In genomic region chr1:228456252-228457016, GRCh38 we compare ENCODE assay signal across 9 cellular contexts. TPM values are rescaled to one million over a fixed set of nuclear protein-coding genes. Genes with fewer than 3 reads are reported as not detected.
A peak's percentile ranks its signal among the peaks of the same experiment; 100 is the strongest.
DNase-seq lines count a peak whose midpoint lies in the region; ATAC-seq and TF ChIP-seq lines count a peak whose summit lies in the region.
"Had no signal": no experiment of that assay in that cellular context is flagged by ENCODE, and none has a peak within 500 bp of the region (broad histone marks: within the 10 kb centered on the region; RNA-seq: fewer than 3 reads in every experiment).

No MANE protein-coding gene starts in this region.

- intact Hi-C loops in activated B cell treated with CpG ODN at 0.5 μM for 24 hours (cut with micrococcal nuclease): loop anchor here (1.0 to 2.0 kb wide), 3 partner anchors 9 to 49 kb away; no protein-coding TSS in a partner anchor

- H3K27ac Mint-ChIP-seq in T-helper 2 cell treated with Interferon-gamma antibody and Interleukin-4, amounts not matched to agents 5 μg/mL and 100 μg/mL, for 36 hours: peak overlapping the region; percentile 98
- H3K27ac Mint-ChIP-seq in activated B cell treated with CpG ODN at 0.5 μM for 24 hours: peak overlapping the region; percentile 89
- peak overlapping the region; percentile 97 for H3K27ac Mint-ChIP-seq in stimulated activated effector memory CD8-positive, alpha-beta T cell treated with anti-CD3 and anti-CD28 coated beads, Interleukin-12 subunit alpha, Interleukin-12 subunit beta, amount 100 ng/mL, for 72 hours

- no peak for DNase-seq in T-helper 2 cell treated with Interferon-gamma antibody and Interleukin-4, amounts not matched to agents 5 μg/mL and 100 μg/mL, for 36 hours (ENCODE audit: low spot score)
- DNase-seq in T-helper 2 cell (no peak), activated B cell treated with CpG ODN at 0.5 μM for 24 hours (no peak), fibroblast of villous mesenchyme (ENCODE audit: low read depth) (no peak), NCI-H1930 (lab: John Stamatoyannopoulos, UW) (no peak), T-helper 9 cell (no peak)
- DNase-seq in stimulated activated effector memory CD8-positive, alpha-beta T cell treated with anti-CD3 and anti-CD28 coated beads, Interleukin-12 subunit alpha, Interleukin-12 subunit beta, amount 100 ng/mL, for 72 hours (ENCODE audit: low spot score in 2 of 2): no peak
- DNase-seq: stimulated activated CD4-positive, alpha-beta T cell treated with anti-CD3 and anti-CD28 coated beads, Interleukin-2, amount 100 ng/mL, for 24 hours had no signal

- POLR2A ChIA-PET in activated B cell treated with CpG ODN at 0.5 μM for 24 hours (lab: Charles Lee): interaction anchor here (1.5 kb wide), 1 partner anchor 50 kb away, joined by 4 read pairs; the partner anchor contains the start of gene TRIM11

- no peaks in the 10 kb centered on the region for H3K9me3 Mint-ChIP-seq in T-helper 2 cell treated with Interferon-gamma antibody and Interleukin-4, amounts not matched to agents 5 μg/mL and 100 μg/mL, for 36 hours
- H3K9me3 Mint-ChIP-seq in activated B cell treated with CpG ODN at 0.5 μM for 24 hours: no peaks in the 10 kb centered on the region
- H3K9me3 Mint-ChIP-seq in stimulated activated effector memory CD8-positive, alpha-beta T cell treated with anti-CD3 and anti-CD28 coated beads, Interleukin-12 subunit alpha, Interleukin-12 subunit beta, amount 100 ng/mL, for 72 hours: no peaks in the 10 kb centered on the region

- H3K4me3 ChIP-seq in fibroblast of villous mesenchyme (ENCODE audit: low read depth, low read length): peak overlapping the region; percentile 79

- H3K36me3 Mint-ChIP-seq in T-helper 2 cell treated with Interferon-gamma antibody and Interleukin-4, amounts not matched to agents 5 μg/mL and 100 μg/mL, for 36 hours (ENCODE audit: low read depth): peaks cover 20% of the 10 kb centered on the region
- no peaks in the 10 kb centered on the region for H3K36me3 Mint-ChIP-seq in activated B cell treated with CpG ODN at 0.5 μM for 24 hours (ENCODE audit: low read depth)
- H3K36me3 Mint-ChIP-seq in stimulated activated effector memory CD8-positive, alpha-beta T cell treated with anti-CD3 and anti-CD28 coated beads, Interleukin-12 subunit alpha, Interleukin-12 subunit beta, amount 100 ng/mL, for 72 hours: peaks cover 39% of the 10 kb centered on the region

- CTCF ChIA-PET in activated B cell treated with CpG ODN at 0.5 μM for 24 hours (lab: Charles Lee): interaction anchor here (1.6 kb wide), 1 partner anchor 9 kb away, joined by 3 read pairs; no protein-coding TSS in a partner anchor

- peaks cover 2% of the 10 kb centered on the region for H3K27me3 Mint-ChIP-seq in T-helper 2 cell treated with Interferon-gamma antibody and Interleukin-4, amounts not matched to agents 5 μg/mL and 100 μg/mL, for 36 hours (ENCODE audit: low read depth)
- H3K27me3 Mint-ChIP-seq in activated B cell treated with CpG ODN at 0.5 μM for 24 hours: peaks cover 17% of the 10 kb centered on the region

- H3K4me1 Mint-ChIP-seq in T-helper 2 cell treated with Interferon-gamma antibody and Interleukin-4, amounts not matched to agents 5 μg/mL and 100 μg/mL, for 36 hours (ENCODE audit: low read depth): peaks cover 37% of the 10 kb centered on the region
- peaks cover 25% of the 10 kb centered on the region for H3K4me1 Mint-ChIP-seq in activated B cell treated with CpG ODN at 0.5 μM for 24 hours
- peaks cover 55% of the 10 kb centered on the region for H3K4me1 Mint-ChIP-seq in stimulated activated effector memory CD8-positive, alpha-beta T cell treated with anti-CD3 and anti-CD28 coated beads, Interleukin-12 subunit alpha, Interleukin-12 subunit beta, amount 100 ng/mL, for 72 hours

- TF ChIP-seq CTCF in activated B cell treated with CpG ODN at 0.5 μM for 24 hours (IDR thresholded peaks at IDR 0.05) (no peak), fibroblast of villous mesenchyme (IDR thresholded peaks at IDR 0.05; ENCODE audit: insufficient read depth, low read depth, low read length) (no peak)

- no peak for ATAC-seq in activated B cell treated with CpG ODN at 0.5 μM for 24 hours (ENCODE audit: low read depth)
- no peak for ATAC-seq in stimulated activated effector memory CD8-positive, alpha-beta T cell treated with anti-CD3 and anti-CD28 coated beads, Interleukin-12 subunit alpha, Interleukin-12 subunit beta, amount 100 ng/mL, for 72 hours
- ATAC-seq in GM18907 (IDR thresholded peaks at IDR 0.05; ENCODE audit: unreplicated experiment): no peak

- H3K4me3 Mint-ChIP-seq in T-helper 2 cell treated with Interferon-gamma antibody and Interleukin-4, amounts not matched to agents 5 μg/mL and 100 μg/mL, for 36 hours: peak overlapping the region; percentile 96
- peak overlapping the region; percentile 89 for H3K4me3 Mint-ChIP-seq in activated B cell treated with CpG ODN at 0.5 μM for 24 hours
- H3K4me3 Mint-ChIP-seq in stimulated activated effector memory CD8-positive, alpha-beta T cell treated with anti-CD3 and anti-CD28 coated beads, Interleukin-12 subunit alpha, Interleukin-12 subunit beta, amount 100 ng/mL, for 72 hours: peak overlapping the region; percentile 96

RNA-seq across cellular contexts. Expression of gene RNF187, which starts 30.7 kb away (rescaled TPM):
- total RNA-seq in activated B cell treated with CpG ODN at 0.5 μM for 24 hours (64.0 and 73.0 TPM in 2 replicates), fibroblast of villous mesenchyme (41.9 and 57.3 TPM in 2 replicates)

RNA-seq across cellular contexts. Expression of gene TRIM17, which starts 39.8 kb away (rescaled TPM):
- total RNA-seq in activated B cell treated with CpG ODN at 0.5 μM for 24 hours (not detected in 2 replicates), fibroblast of villous mesenchyme (under 0.01 and 0.43 TPM in 2 replicates)

RNA-seq across cellular contexts. Expression of gene TRIM11, which starts 49.8 kb away (rescaled TPM):
- total RNA-seq in activated B cell treated with CpG ODN at 0.5 μM for 24 hours: 39.5 and 41.5 TPM in 2 replicates
- total RNA-seq in fibroblast of villous mesenchyme: 20.7 and 21.9 TPM in 2 replicates
